ENCODE assay signal across 2 cellular contexts in genomic region chr12:116066381-116067230, GRCh38.
TF ChIP-seq lines count a peak whose summit lies in the region.

No MANE protein-coding gene starts in this region.

TF ChIP-seq in IMR-90, 13 proteins besides CTCF, POLR2A, EP300 and RAD21 (continued from another document):
- peak; percentile 54; the same call in 1 of the 2 replicates for TF ChIP-seq USF2 (IDR thresholded peaks at IDR 0.05; ENCODE audit: low read depth, low read length)
- TF ChIP-seq, protein P1, sequence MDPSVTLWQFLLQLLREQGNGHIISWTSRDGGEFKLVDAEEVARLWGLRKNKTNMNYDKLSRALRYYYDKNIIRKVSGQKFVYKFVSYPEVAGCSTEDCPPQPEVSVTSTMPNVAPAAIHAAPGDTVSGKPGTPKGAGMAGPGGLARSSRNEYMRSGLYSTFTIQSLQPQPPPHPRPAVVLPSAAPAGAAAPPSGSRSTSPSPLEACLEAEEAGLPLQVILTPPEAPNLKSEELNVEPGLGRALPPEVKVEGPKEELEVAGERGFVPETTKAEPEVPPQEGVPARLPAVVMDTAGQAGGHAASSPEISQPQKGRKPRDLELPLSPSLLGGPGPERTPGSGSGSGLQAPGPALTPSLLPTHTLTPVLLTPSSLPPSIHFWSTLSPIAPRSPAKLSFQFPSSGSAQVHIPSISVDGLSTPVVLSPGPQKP (IDR thresholded peaks at IDR 0.05; ENCODE audit: borderline replicate concordance, low read depth, low read length) = no peak
- no peak for TF ChIP-seq CHD1 (IDR thresholded peaks at IDR 0.05; ENCODE audit: low read depth, low read length)
- no peak for TF ChIP-seq CEBPB (IDR thresholded peaks at IDR 0.05; ENCODE audit: low read depth, low read length)
- TF ChIP-seq FOS (IDR thresholded peaks at IDR 0.05; ENCODE audit: low read depth, low read length) = no peak
- TF ChIP-seq SMC3 (IDR thresholded peaks at IDR 0.05; ENCODE audit: low read depth, low read length) = peak; percentile 65

TF ChIP-seq in K562, 482 proteins besides CTCF, POLR2A, EP300 and RAD21 (continued from another document and continues in another):
- 0 out of 2 replicates have a peak, but pooled peaks have one; percentile 19 for TF ChIP-seq TEAD4 (IDR thresholded peaks at IDR 0.05; ENCODE audit: low read length)
- TF ChIP-seq TEAD4 (CRISPR knock-in tag; IDR thresholded peaks at IDR 0.05; ENCODE audit: borderline replicate concordance) = no peak
- no peak for TF ChIP-seq THRAP3 (IDR thresholded peaks at IDR 0.05; ENCODE audit: borderline replicate concordance)
- TF ChIP-seq MYBL2 (IDR thresholded peaks at IDR 0.05; ENCODE audit: low read depth) = no peak
- no peak for TF ChIP-seq MYBL2 (CRISPR knock-in tag; IDR thresholded peaks at IDR 0.05; ENCODE audit: borderline replicate concordance)
- no peak for TF ChIP-seq KDM5B (IDR thresholded peaks at IDR 0.05; ENCODE audit: insufficient replicate concordance, low read depth, low read length)
- TF ChIP-seq SPI1 (IDR thresholded peaks at IDR 0.05; ENCODE audit: borderline replicate concordance, low read depth, low read length) = peak; percentile 16; the same call in 1 of the 2 replicates
- no peak for TF ChIP-seq ASH1L (IDR thresholded peaks at IDR 0.05; ENCODE audit: borderline replicate concordance, low read depth, partially characterized antibody)
- TF ChIP-seq RCOR1 (IDR thresholded peaks at IDR 0.05; ENCODE audit: borderline replicate concordance in 1 of 2, low read depth in 2 of 2, low read length in 2 of 2) = 0 out of 4 replicates have a peak, but pooled peaks of 1 of the 2 experiments have one; percentile 26
- TF ChIP-seq RFX1 (IDR thresholded peaks at IDR 0.05) = 0 out of 2 replicates have a peak, but pooled peaks have one; percentile 7
- TF ChIP-seq TAF9B (IDR thresholded peaks at IDR 0.05; ENCODE audit: partially characterized antibody) = no peak
- TF ChIP-seq ZNF384 (IDR thresholded peaks at IDR 0.05; ENCODE audit: low read depth, low read length) = peak; percentile 98
- TF ChIP-seq ZBTB40 (IDR thresholded peaks at IDR 0.05) = peak; percentile 58; the same call in 1 of the 2 replicates
- TF ChIP-seq ZBTB40 (CRISPR knock-in tag; IDR thresholded peaks at IDR 0.05) = no peak
- no peak for TF ChIP-seq XRCC4 (IDR thresholded peaks at IDR 0.05; ENCODE audit: extremely low read depth, insufficient read depth, insufficient read length)
- TF ChIP-seq, protein P2, sequence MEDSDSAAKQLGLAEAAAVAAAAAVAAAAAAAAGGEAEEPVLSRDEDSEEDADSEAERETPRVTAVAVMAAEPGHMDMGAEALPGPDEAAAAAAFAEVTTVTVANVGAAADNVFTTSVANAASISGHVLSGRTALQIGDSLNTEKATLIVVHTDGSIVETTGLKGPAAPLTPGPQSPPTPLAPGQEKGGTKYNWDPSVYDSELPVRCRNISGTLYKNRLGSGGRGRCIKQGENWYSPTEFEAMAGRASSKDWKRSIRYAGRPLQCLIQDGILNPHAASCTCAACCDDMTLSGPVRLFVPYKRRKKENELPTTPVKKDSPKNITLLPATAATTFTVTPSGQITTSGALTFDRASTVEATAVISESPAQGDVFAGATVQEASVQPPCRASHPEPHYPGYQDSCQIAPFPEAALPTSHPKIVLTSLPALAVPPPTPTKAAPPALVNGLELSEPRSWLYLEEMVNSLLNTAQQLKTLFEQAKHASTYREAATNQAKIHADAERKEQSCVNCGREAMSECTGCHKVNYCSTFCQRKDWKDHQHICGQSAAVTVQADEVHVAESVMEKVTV (CRISPR knock-in tag; IDR thresholded peaks at IDR 0.05) = peak; percentile 65; the same call in 1 of the 2 replicates
- peak; percentile 51; the same call in 1 of the 2 replicates for TF ChIP-seq USF1 (CRISPR knock-in tag; IDR thresholded peaks at IDR 0.05)
- peak; percentile 34; the same call in 1 of the 2 replicates for TF ChIP-seq KLF16 (IDR thresholded peaks at IDR 0.05)
- TF ChIP-seq, protein P3, sequence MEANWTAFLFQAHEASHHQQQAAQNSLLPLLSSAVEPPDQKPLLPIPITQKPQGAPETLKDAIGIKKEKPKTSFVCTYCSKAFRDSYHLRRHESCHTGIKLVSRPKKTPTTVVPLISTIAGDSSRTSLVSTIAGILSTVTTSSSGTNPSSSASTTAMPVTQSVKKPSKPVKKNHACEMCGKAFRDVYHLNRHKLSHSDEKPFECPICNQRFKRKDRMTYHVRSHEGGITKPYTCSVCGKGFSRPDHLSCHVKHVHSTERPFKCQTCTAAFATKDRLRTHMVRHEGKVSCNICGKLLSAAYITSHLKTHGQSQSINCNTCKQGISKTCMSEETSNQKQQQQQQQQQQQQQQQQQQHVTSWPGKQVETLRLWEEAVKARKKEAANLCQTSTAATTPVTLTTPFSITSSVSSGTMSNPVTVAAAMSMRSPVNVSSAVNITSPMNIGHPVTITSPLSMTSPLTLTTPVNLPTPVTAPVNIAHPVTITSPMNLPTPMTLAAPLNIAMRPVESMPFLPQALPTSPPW (CRISPR knock-in tag; IDR thresholded peaks at IDR 0.05) = 0 out of 2 replicates have a peak, but pooled peaks have one; percentile 22
- TF ChIP-seq ZNF197 (CRISPR knock-in tag; IDR thresholded peaks at IDR 0.05; ENCODE audit: low read depth) = no peak
- TF ChIP-seq SMARCC2 (IDR thresholded peaks at IDR 0.05; ENCODE audit: low read depth) = no peak
- no peak for TF ChIP-seq ZNF12 (CRISPR knock-in tag; IDR thresholded peaks at IDR 0.05)
- TF ChIP-seq, protein P4, sequence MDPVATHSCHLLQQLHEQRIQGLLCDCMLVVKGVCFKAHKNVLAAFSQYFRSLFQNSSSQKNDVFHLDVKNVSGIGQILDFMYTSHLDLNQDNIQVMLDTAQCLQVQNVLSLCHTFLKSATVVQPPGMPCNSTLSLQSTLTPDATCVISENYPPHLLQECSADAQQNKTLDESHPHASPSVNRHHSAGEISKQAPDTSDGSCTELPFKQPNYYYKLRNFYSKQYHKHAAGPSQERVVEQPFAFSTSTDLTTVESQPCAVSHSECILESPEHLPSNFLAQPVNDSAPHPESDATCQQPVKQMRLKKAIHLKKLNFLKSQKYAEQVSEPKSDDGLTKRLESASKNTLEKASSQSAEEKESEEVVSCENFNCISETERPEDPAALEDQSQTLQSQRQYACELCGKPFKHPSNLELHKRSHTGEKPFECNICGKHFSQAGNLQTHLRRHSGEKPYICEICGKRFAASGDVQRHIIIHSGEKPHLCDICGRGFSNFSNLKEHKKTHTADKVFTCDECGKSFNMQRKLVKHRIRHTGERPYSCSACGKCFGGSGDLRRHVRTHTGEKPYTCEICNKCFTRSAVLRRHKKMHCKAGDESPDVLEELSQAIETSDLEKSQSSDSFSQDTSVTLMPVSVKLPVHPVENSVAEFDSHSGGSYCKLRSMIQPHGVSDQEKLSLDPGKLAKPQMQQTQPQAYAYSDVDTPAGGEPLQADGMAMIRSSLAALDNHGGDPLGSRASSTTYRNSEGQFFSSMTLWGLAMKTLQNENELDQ (CRISPR knock-in tag; IDR thresholded peaks at IDR 0.05; ENCODE audit: borderline replicate concordance) = no peak
- TF ChIP-seq ELF1 (tag; IDR thresholded peaks at IDR 0.05) = peak; percentile 50; the same call in 1 of the 2 replicates
- peak in 1 of 2 experiments; percentile 51; a peak in 1 of 4 replicates for TF ChIP-seq ARNT (IDR thresholded peaks at IDR 0.05)
- no peak for TF ChIP-seq IRF2 (CRISPR knock-in tag; IDR thresholded peaks at IDR 0.05)
- TF ChIP-seq RAD51 (IDR thresholded peaks at IDR 0.05; ENCODE audit: borderline replicate concordance, low read depth) = peak; percentile 40
- TF ChIP-seq, protein P5, sequence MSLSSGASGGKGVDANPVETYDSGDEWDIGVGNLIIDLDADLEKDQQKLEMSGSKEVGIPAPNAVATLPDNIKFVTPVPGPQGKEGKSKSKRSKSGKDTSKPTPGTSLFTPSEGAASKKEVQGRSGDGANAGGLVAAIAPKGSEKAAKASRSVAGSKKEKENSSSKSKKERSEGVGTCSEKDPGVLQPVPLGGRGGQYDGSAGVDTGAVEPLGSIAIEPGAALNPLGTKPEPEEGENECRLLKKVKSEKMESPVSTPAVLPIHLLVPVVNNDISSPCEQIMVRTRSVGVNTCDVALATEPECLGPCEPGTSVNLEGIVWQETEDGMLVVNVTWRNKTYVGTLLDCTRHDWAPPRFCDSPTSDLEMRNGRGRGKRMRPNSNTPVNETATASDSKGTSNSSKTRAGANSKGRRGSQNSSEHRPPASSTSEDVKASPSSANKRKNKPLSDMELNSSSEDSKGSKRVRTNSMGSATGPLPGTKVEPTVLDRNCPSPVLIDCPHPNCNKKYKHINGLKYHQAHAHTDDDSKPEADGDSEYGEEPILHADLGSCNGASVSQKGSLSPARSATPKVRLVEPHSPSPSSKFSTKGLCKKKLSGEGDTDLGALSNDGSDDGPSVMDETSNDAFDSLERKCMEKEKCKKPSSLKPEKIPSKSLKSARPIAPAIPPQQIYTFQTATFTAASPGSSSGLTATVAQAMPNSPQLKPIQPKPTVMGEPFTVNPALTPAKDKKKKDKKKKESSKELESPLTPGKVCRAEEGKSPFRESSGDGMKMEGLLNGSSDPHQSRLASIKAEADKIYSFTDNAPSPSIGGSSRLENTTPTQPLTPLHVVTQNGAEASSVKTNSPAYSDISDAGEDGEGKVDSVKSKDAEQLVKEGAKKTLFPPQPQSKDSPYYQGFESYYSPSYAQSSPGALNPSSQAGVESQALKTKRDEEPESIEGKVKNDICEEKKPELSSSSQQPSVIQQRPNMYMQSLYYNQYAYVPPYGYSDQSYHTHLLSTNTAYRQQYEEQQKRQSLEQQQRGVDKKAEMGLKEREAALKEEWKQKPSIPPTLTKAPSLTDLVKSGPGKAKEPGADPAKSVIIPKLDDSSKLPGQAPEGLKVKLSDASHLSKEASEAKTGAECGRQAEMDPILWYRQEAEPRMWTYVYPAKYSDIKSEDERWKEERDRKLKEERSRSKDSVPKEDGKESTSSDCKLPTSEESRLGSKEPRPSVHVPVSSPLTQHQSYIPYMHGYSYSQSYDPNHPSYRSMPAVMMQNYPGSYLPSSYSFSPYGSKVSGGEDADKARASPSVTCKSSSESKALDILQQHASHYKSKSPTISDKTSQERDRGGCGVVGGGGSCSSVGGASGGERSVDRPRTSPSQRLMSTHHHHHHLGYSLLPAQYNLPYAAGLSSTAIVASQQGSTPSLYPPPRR (CRISPR knock-in tag; IDR thresholded peaks at IDR 0.05; ENCODE audit: borderline replicate concordance) = no peak
- no peak for TF ChIP-seq GMEB1 (CRISPR knock-in tag; IDR thresholded peaks at IDR 0.05)
